ENCODE assay signal across 13 cellular contexts in genomic region chr14:74507085-74507484, GRCh38. TPM values are rescaled to one million over a fixed set of nuclear protein-coding genes. Genes with fewer than 3 reads are reported as not detected.
A peak's percentile ranks its signal among the peaks of the same experiment; 100 is the strongest.
DNase-seq lines count a peak whose midpoint lies in the region; TF ChIP-seq lines count a peak whose summit lies in the region.
"Had no signal": no experiment of that assay in that cellular context is flagged by ENCODE, and none has a peak within 500 bp of the region (broad histone marks: within the 10 kb centered on the region; RNA-seq: fewer than 3 reads in every experiment).

No MANE protein-coding gene starts in this region.

- H3K4me3 Mint-ChIP-seq in osteocyte (ENCODE audit: unreplicated experiment), result no peak overlapping the region
- H3K4me3 Mint-ChIP-seq: CD8-positive, alpha-beta memory T cell; HFFc6 had no signal

- H3K4me2 ChIP-seq in BLaER1 treated with 17β-estradiol and CSF1 and Interleukin-3, amounts not matched to agents 10 nM and 100 nM, result peak overlapping the region; percentile 55 to 97 (median 79)

- peak overlapping the region in 5 of 11 experiments; percentile 35 to 78 (median 71); a peak in 10 of 22 replicates for H3K27ac ChIP-seq in BLaER1 treated with 17β-estradiol and CSF1 and Interleukin-3, amounts not matched to agents 10 nM and 100 nM
- H3K27ac ChIP-seq in Peyer's patch (no peak overlapping the region), coronary artery (peak overlapping the region in 1 of 2 donors; percentile 17)

- 0 out of 22 replicates have a peak, but pooled peaks cover 0 to 3% (median 0%) of the 10 kb centered on the region in 11 experiments for H3K27me3 ChIP-seq in BLaER1 treated with 17β-estradiol and CSF1 and Interleukin-3, amounts not matched to agents 10 nM and 100 nM
- no peaks in the 10 kb centered on the region for H3K27me3 ChIP-seq in Peyer's patch

- H3K4me3 ChIP-seq in BLaER1 treated with 17β-estradiol and CSF1 and Interleukin-3, amounts not matched to agents 10 nM and 100 nM, result no peak overlapping the region
- H3K4me3 ChIP-seq in Peyer's patch, result no peak overlapping the region
- no peak overlapping the region for H3K4me3 ChIP-seq in coronary artery

- peak overlapping the region in 2 of 11 experiments; percentile 61 to 71; a peak in 4 of 22 replicates for H3K9ac ChIP-seq in BLaER1 treated with 17β-estradiol and CSF1 and Interleukin-3, amounts not matched to agents 10 nM and 100 nM

- peaks cover 0 to 9% (median 0%) of the 10 kb centered on the region in 11 experiments; a peak in 4 of 22 replicates for H4K20me1 ChIP-seq in BLaER1 treated with 17β-estradiol and CSF1 and Interleukin-3, amounts not matched to agents 10 nM and 100 nM

- no peaks in the 10 kb centered on the region for H3K9me3 Mint-ChIP-seq in osteocyte (ENCODE audit: unreplicated experiment)
- H3K9me3 Mint-ChIP-seq: CD8-positive, alpha-beta memory T cell; HFFc6 had no signal

- TF ChIP-seq POLR2A in Peyer's patch (IDR thresholded peaks at IDR 0.05), result no peak

- peaks cover 0 to 7% (median 0%) of the 10 kb centered on the region in 11 experiments; a peak in 1 of 22 replicates for H3K36me3 ChIP-seq in BLaER1 treated with 17β-estradiol and CSF1 and Interleukin-3, amounts not matched to agents 10 nM and 100 nM
- no peaks in the 10 kb centered on the region for H3K36me3 ChIP-seq in Peyer's patch

- H3K4me1 ChIP-seq in BLaER1 treated with 17β-estradiol and CSF1 and Interleukin-3, amounts not matched to agents 10 nM and 100 nM, result peaks cover 62 to 87% (median 75%) of the 10 kb centered on the region in 10 experiments
- no peaks in the 10 kb centered on the region for H3K4me1 ChIP-seq in Peyer's patch

- TF ChIP-seq CTCF in Peyer's patch (IDR thresholded peaks at IDR 0.05), result no peak
- no peak for TF ChIP-seq CTCF in coronary artery (IDR thresholded peaks at IDR 0.05)
- TF ChIP-seq CTCF in osteocyte (IDR thresholded peaks at IDR 0.05), result no peak

- H3K27me3 Mint-ChIP-seq in osteocyte (ENCODE audit: unreplicated experiment), result no peaks in the 10 kb centered on the region

- DNase-seq in Peyer's patch, result peak in 2 of 3 donors; percentile 19 to 25
- peak; percentile 62 for DNase-seq in coronary artery (ENCODE audit: low spot score)
- DNase-seq in osteocyte (ENCODE audit: extremely low spot score, unreplicated experiment), result no peak
- no peak for DNase-seq in NCI-H1694 (lab: John Stamatoyannopoulos, UW)
- DNase-seq in DMS114 treated with DMSO at 0.1 percent for 48 hours (lab: John Stamatoyannopoulos, UW; ENCODE audit: unreplicated experiment), result no peak
- no peak for DNase-seq in NCI-H2196 (lab: John Stamatoyannopoulos, UW; ENCODE audit: unreplicated experiment)
- DNase-seq: ACHN; CD8-positive, alpha-beta memory T cell; HFFc6; KG1; NCI-H1092 treated with DMSO at 0.1 percent for 48 hours; NCI-H446 had no signal

- peaks cover 52% of the 10 kb centered on the region for H3K36me3 Mint-ChIP-seq in osteocyte (ENCODE audit: unreplicated experiment)

- no peaks in the 10 kb centered on the region for H3K9me3 ChIP-seq in BLaER1 treated with 17β-estradiol and CSF1 and Interleukin-3, amounts not matched to agents 10 nM and 100 nM (replicated peaks in 1 of 11)
- H3K9me3 ChIP-seq in Peyer's patch, result no peaks in the 10 kb centered on the region

- H3K4me1 Mint-ChIP-seq in osteocyte (ENCODE audit: unreplicated experiment), result peaks cover 26% of the 10 kb centered on the region

- peak overlapping the region; percentile 24 for H3K27ac Mint-ChIP-seq in osteocyte (ENCODE audit: unreplicated experiment)
- H3K27ac Mint-ChIP-seq: HFFc6 had no signal

RNA-seq across cellular contexts. Expression of gene ISCA2, which starts 13.5 kb away (rescaled TPM):
- 10 to 100 TPM; 11.6 to 18.2 (median 15.8) TPM for total RNA-seq in Peyer's patch
- total RNA-seq in osteocyte, result 22.4 and 26.3 TPM in 2 replicates

RNA-seq across cellular contexts. Expression of gene NPC2, which starts 14.0 kb away (rescaled TPM):
- total RNA-seq in Peyer's patch, result 100 to 1,000 TPM; 102 to 208 (median 161) TPM
- total RNA-seq in osteocyte, result 524 and 529 TPM in 2 replicates

Comparison
In these comparisons a context has a peak if more than half of its experiments do, and no peak if none do; other contexts are left out.
1. DNase-seq: peak in Peyer's patch (2 of 3) and coronary artery (single experiment); none in osteocyte (single experiment), NCI-H1694 (single experiment), DMS114 treated with DMSO at 0.1 percent for 48 hours (single experiment) and NCI-H2196 (single experiment).